In genomic region chr16:83689385-83689831, GRCh38 we compare ENCODE assay signal across 1 cellular context.
TF ChIP-seq lines count a peak whose summit lies in the region.

No MANE protein-coding gene starts in this region.

TF ChIP-seq in GM12878, 131 proteins besides CTCF, POLR2A, EP300 and RAD21 (continued from another document):
- no peak for TF ChIP-seq MXI1 (IDR thresholded peaks at IDR 0.05; ENCODE audit: low read depth, low read length)
- TF ChIP-seq BACH1 (IDR thresholded peaks at IDR 0.05; ENCODE audit: borderline replicate concordance): no peak
- no peak for TF ChIP-seq ZSCAN29 (IDR thresholded peaks at IDR 0.05)
- TF ChIP-seq JUNB (IDR thresholded peaks at IDR 0.05): peak; percentile 75
- no peak for TF ChIP-seq CREB1 (IDR thresholded peaks at IDR 0.05; ENCODE audit: low read depth)
- no peak for TF ChIP-seq YY1 (IDR thresholded peaks at IDR 0.05; ENCODE audit: low read depth, low read length)
- TF ChIP-seq FOS (IDR thresholded peaks at IDR 0.05; ENCODE audit: borderline replicate concordance, extremely low read depth, insufficient read length): no peak
- TF ChIP-seq, protein P1, sequence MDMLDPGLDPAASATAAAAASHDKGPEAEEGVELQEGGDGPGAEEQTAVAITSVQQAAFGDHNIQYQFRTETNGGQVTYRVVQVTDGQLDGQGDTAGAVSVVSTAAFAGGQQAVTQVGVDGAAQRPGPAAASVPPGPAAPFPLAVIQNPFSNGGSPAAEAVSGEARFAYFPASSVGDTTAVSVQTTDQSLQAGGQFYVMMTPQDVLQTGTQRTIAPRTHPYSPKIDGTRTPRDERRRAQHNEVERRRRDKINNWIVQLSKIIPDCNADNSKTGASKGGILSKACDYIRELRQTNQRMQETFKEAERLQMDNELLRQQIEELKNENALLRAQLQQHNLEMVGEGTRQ (IDR thresholded peaks at IDR 0.05; ENCODE audit: borderline replicate concordance, low read depth, low read length): no peak
- 0 out of 2 replicates have a peak, but pooled peaks have one; percentile 18 for TF ChIP-seq MEF2A (IDR thresholded peaks at IDR 0.05; ENCODE audit: insufficient read depth, low read depth, low read length)
- TF ChIP-seq IRF3 (IDR thresholded peaks at IDR 0.05): no peak
- TF ChIP-seq RUNX3 (IDR thresholded peaks at IDR 0.05; ENCODE audit: low read length): peak; percentile 83
- TF ChIP-seq EED (IDR thresholded peaks at IDR 0.05; ENCODE audit: low read depth): peak; percentile 36; the same call in 1 of the 2 replicates
- no peak for TF ChIP-seq CBX3 (IDR thresholded peaks at IDR 0.05; ENCODE audit: borderline replicate concordance, low read depth)
- TF ChIP-seq MAX (IDR thresholded peaks at IDR 0.05; ENCODE audit: low read depth, low read length): no peak
- TF ChIP-seq ZNF24 (IDR thresholded peaks at IDR 0.05): no peak
- no peak for TF ChIP-seq ESRRA (IDR thresholded peaks at IDR 0.05; ENCODE audit: low read length)
- TF ChIP-seq, protein P2, sequence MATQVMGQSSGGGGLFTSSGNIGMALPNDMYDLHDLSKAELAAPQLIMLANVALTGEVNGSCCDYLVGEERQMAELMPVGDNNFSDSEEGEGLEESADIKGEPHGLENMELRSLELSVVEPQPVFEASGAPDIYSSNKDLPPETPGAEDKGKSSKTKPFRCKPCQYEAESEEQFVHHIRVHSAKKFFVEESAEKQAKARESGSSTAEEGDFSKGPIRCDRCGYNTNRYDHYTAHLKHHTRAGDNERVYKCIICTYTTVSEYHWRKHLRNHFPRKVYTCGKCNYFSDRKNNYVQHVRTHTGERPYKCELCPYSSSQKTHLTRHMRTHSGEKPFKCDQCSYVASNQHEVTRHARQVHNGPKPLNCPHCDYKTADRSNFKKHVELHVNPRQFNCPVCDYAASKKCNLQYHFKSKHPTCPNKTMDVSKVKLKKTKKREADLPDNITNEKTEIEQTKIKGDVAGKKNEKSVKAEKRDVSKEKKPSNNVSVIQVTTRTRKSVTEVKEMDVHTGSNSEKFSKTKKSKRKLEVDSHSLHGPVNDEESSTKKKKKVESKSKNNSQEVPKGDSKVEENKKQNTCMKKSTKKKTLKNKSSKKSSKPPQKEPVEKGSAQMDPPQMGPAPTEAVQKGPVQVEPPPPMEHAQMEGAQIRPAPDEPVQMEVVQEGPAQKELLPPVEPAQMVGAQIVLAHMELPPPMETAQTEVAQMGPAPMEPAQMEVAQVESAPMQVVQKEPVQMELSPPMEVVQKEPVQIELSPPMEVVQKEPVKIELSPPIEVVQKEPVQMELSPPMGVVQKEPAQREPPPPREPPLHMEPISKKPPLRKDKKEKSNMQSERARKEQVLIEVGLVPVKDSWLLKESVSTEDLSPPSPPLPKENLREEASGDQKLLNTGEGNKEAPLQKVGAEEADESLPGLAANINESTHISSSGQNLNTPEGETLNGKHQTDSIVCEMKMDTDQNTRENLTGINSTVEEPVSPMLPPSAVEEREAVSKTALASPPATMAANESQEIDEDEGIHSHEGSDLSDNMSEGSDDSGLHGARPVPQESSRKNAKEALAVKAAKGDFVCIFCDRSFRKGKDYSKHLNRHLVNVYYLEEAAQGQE (IDR thresholded peaks at IDR 0.05; ENCODE audit: low read depth, low read length): no peak
- TF ChIP-seq TCF3 (IDR thresholded peaks at IDR 0.05; ENCODE audit: borderline replicate concordance, insufficient read depth, low read depth, low read length): no peak
- peak; percentile 57 to 63; a peak in 2 of 4 replicates for TF ChIP-seq BHLHE40 (IDR thresholded peaks at IDR 0.05; ENCODE audit: borderline replicate concordance in 1 of 2, low read depth in 2 of 2, low read length in 1 of 2)
- no peak for TF ChIP-seq CHD2 (IDR thresholded peaks at IDR 0.05; ENCODE audit: borderline replicate concordance, low read depth, low read length)
- TF ChIP-seq CREM (IDR thresholded peaks at IDR 0.05; ENCODE audit: low read depth): no peak
- TF ChIP-seq LARP7 (IDR thresholded peaks at IDR 0.05): no peak
- TF ChIP-seq, protein P3, sequence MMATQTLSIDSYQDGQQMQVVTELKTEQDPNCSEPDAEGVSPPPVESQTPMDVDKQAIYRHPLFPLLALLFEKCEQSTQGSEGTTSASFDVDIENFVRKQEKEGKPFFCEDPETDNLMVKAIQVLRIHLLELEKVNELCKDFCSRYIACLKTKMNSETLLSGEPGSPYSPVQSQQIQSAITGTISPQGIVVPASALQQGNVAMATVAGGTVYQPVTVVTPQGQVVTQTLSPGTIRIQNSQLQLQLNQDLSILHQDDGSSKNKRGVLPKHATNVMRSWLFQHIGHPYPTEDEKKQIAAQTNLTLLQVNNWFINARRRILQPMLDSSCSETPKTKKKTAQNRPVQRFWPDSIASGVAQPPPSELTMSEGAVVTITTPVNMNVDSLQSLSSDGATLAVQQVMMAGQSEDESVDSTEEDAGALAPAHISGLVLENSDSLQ (IDR thresholded peaks at IDR 0.05): no peak
- TF ChIP-seq E4F1 (IDR thresholded peaks at IDR 0.05; ENCODE audit: borderline replicate concordance, partially characterized antibody): no peak
- TF ChIP-seq KLF5 (IDR thresholded peaks at IDR 0.05; ENCODE audit: partially characterized antibody): no peak
- TF ChIP-seq ATF7 (IDR thresholded peaks at IDR 0.05; ENCODE audit: low read depth): peak; percentile 55
- no peak for TF ChIP-seq NBN (IDR thresholded peaks at IDR 0.05)
